8 cellular contexts compared by ENCODE assay signal in the genomic region with DNA sequence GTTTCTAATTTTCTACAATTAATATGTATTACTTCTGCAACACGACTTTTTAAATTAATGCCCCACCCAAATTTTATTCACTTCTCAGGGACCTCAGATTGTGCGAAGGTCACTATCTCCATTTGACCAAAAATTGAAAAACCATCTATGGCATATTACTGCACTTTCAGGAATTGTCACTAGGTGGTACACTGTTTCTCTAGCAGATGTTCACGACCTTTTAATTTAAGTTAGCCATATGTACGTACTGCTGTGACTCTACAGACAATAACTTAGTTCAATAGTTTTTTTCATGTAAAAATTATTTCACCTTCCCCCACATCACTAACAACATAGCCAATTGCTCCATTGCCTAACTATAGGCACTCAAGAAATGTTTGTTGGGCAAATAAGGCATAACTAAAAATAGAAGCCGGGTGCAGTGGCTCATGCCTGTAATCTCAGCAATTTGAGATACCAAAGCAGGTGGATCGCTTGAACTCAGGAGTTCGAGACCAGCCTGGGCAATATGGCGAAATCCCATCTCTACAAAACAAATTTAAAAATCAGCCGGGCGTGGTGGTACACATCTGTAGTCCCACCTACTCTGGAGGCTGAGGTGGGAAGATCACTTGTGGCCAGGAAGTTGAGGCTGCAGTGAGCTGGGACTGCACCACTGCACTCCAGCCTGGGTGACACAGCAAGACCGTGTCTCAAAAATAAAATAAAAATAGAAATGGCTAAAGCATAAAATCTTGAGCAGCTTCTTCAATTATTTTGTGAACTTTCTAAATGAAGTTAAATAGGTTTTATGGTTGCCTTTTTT.
DNase-seq lines count a peak whose midpoint lies in the region; FAIRE-seq lines count a peak whose summit lies in the region.

No MANE protein-coding gene starts in this region.

- no peaks in the 10 kb centered on the region for H3K36me3 ChIP-seq in SK-N-MC (ENCODE audit: insufficient read depth, low read length)

- CTCF ChIA-PET in activated naive CD4-positive, alpha-beta T cell treated with anti-CD3 and anti-CD28 coated beads, Interleukin-2, amount 10 ng/mL, durations not matched to agents 7 days and 5 days (lab: Charles Lee), result interaction anchor here (0.9 to 1.4 kb wide), 2 partner anchors 29 to 127 kb away, joined by 3 to 5 read pairs; no protein-coding TSS in a partner anchor

- in situ Hi-C loops in Caki2 (cut with HindIII; ENCODE audit: low pct_unique_long_range_greater_than_20kb, low sequenced_read_pairs), result no loop called here

- no peak overlapping the region for H3K27ac ChIP-seq in SK-N-MC

- H3K27ac Mint-ChIP-seq in activated naive CD4-positive, alpha-beta T cell treated with anti-CD3 and anti-CD28 coated beads, Interleukin-2, amount 10 ng/mL, durations not matched to agents 7 days and 5 days, result no peak overlapping the region

- FAIRE-seq in GM19239 (lab: Jason Lieb, UNC), result peak; percentile 51

- no peaks in the 10 kb centered on the region for H3K36me3 Mint-ChIP-seq in activated naive CD4-positive, alpha-beta T cell treated with anti-CD3 and anti-CD28 coated beads, Interleukin-2, amount 10 ng/mL, durations not matched to agents 7 days and 5 days

- no peak overlapping the region for H3K9ac ChIP-seq in SK-N-MC (ENCODE audit: insufficient read length)

- DNase-seq in Caki2 (ENCODE audit: low read depth), result peak; percentile 14
- peak; percentile 10 for DNase-seq in GM19239 (ENCODE audit: insufficient read length, low spot score)
- peak; percentile 31 for DNase-seq in HS-5 (ENCODE audit: low read depth)
- DNase-seq in SK-N-MC (ENCODE audit: low read depth, low spot score), result peak; percentile 6
- DNase-seq in glomerular endothelial cell (ENCODE audit: extremely low read depth, low read depth, low spot score), result peak; percentile 14
- no peak for DNase-seq in cerebellar nuclear complex (lab: John Stamatoyannopoulos, UW)
- DNase-seq in activated naive CD4-positive, alpha-beta T cell treated with anti-CD3 and anti-CD28 coated beads, Interleukin-2, amount 10 ng/mL, durations not matched to agents 7 days and 5 days, result no peak
- no peak for DNase-seq in T-helper 9 cell

- no peaks in the 10 kb centered on the region for H3K9me3 ChIP-seq in SK-N-MC (ENCODE audit: low read depth, low read length)

- peaks cover 9% of the 10 kb centered on the region for H3K27me3 Mint-ChIP-seq in activated naive CD4-positive, alpha-beta T cell treated with anti-CD3 and anti-CD28 coated beads, Interleukin-2, amount 10 ng/mL, durations not matched to agents 7 days and 5 days

- H3K9me3 Mint-ChIP-seq in activated naive CD4-positive, alpha-beta T cell treated with anti-CD3 and anti-CD28 coated beads, Interleukin-2, amount 10 ng/mL, durations not matched to agents 7 days and 5 days, result no peaks in the 10 kb centered on the region

- peaks cover 3% of the 10 kb centered on the region for H3K4me1 Mint-ChIP-seq in activated naive CD4-positive, alpha-beta T cell treated with anti-CD3 and anti-CD28 coated beads, Interleukin-2, amount 10 ng/mL, durations not matched to agents 7 days and 5 days

- H3K4me3 ChIP-seq in SK-N-MC, result no peak overlapping the region; the same call in 1 of the 2 replicates

- H3K4me3 Mint-ChIP-seq in activated naive CD4-positive, alpha-beta T cell treated with anti-CD3 and anti-CD28 coated beads, Interleukin-2, amount 10 ng/mL, durations not matched to agents 7 days and 5 days, result no peak overlapping the region

Comparison
In these comparisons a context has a peak if more than half of its experiments do, and no peak if none do; other contexts are left out.
1. DNase-seq: peak in Caki2 (single experiment), GM19239 (single experiment), HS-5 (single experiment), SK-N-MC (single experiment) and glomerular endothelial cell (single experiment); none in cerebellar nuclear complex (0 of 2), activated naive CD4-positive, alpha-beta T cell treated with anti-CD3 and anti-CD28 coated beads, Interleukin-2, amount 10 ng/mL, durations not matched to agents 7 days and 5 days (single experiment) and T-helper 9 cell (single experiment).